In genomic region chr4:73904491-73904890, GRCh38 we compare ENCODE assay signal across 1 cellular context.
A peak's percentile ranks its signal among the peaks of the same experiment; 100 is the strongest.
TF ChIP-seq lines count a peak whose summit lies in the region.

No MANE protein-coding gene starts in this region.

TF ChIP-seq in K562, 482 proteins besides CTCF, POLR2A, EP300 and RAD21 (continued from another document and continues in another):
- TF ChIP-seq, protein P1, sequence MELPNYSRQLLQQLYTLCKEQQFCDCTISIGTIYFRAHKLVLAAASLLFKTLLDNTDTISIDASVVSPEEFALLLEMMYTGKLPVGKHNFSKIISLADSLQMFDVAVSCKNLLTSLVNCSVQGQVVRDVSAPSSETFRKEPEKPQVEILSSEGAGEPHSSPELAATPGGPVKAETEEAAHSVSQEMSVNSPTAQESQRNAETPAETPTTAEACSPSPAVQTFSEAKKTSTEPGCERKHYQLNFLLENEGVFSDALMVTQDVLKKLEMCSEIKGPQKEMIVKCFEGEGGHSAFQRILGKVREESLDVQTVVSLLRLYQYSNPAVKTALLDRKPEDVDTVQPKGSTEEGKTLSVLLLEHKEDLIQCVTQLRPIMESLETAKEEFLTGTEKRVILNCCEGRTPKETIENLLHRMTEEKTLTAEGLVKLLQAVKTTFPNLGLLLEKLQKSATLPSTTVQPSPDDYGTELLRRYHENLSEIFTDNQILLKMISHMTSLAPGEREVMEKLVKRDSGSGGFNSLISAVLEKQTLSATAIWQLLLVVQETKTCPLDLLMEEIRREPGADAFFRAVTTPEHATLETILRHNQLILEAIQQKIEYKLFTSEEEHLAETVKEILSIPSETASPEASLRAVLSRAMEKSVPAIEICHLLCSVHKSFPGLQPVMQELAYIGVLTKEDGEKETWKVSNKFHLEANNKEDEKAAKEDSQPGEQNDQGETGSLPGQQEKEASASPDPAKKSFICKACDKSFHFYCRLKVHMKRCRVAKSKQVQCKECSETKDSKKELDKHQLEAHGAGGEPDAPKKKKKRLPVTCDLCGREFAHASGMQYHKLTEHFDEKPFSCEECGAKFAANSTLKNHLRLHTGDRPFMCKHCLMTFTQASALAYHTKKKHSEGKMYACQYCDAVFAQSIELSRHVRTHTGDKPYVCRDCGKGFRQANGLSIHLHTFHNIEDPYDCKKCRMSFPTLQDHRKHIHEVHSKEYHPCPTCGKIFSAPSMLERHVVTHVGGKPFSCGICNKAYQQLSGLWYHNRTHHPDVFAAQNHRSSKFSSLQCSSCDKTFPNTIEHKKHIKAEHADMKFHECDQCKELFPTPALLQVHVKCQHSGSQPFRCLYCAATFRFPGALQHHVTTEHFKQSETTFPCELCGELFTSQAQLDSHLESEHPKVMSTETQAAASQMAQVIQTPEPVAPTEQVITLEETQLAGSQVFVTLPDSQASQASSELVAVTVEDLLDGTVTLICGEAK (IDR thresholded peaks at IDR 0.05) = no peak
- TF ChIP-seq, protein P1 (CRISPR knock-in tag; IDR thresholded peaks at IDR 0.05) = no peak
- TF ChIP-seq CEBPG (CRISPR knock-in tag; IDR thresholded peaks at IDR 0.05) = no peak
- peak; percentile 90 for TF ChIP-seq CEBPG (tag; conservative IDR thresholded peaks at IDR 0.05 in 1 of 2, IDR thresholded peaks at IDR 0.05 in 1 of 2)
- no peak for TF ChIP-seq ZNF347 (CRISPR knock-in tag; IDR thresholded peaks at IDR 0.05; ENCODE audit: low read depth)
- TF ChIP-seq DPF2 (IDR thresholded peaks at IDR 0.05) = peak; percentile 49; the same call in 1 of the 2 replicates
- TF ChIP-seq LEF1 (IDR thresholded peaks at IDR 0.05) = peak; percentile 55; the same call in 1 of the 2 replicates
- TF ChIP-seq CXXC5 (CRISPR knock-in tag; IDR thresholded peaks at IDR 0.05) = peak; percentile 22; the same call in 1 of the 2 replicates
- TF ChIP-seq, protein P2, sequence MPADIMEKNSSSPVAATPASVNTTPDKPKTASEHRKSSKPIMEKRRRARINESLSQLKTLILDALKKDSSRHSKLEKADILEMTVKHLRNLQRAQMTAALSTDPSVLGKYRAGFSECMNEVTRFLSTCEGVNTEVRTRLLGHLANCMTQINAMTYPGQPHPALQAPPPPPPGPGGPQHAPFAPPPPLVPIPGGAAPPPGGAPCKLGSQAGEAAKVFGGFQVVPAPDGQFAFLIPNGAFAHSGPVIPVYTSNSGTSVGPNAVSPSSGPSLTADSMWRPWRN (IDR thresholded peaks at IDR 0.05; ENCODE audit: low read depth) = peak; percentile 65; the same call in 1 of the 2 replicates
- TF ChIP-seq PYGO2 (tag; IDR thresholded peaks at IDR 0.05) = no peak
- TF ChIP-seq HCFC1 (IDR thresholded peaks at IDR 0.05; ENCODE audit: low read depth, low read length) = no peak
- no peak for TF ChIP-seq TSC22D4 (tag; IDR thresholded peaks at IDR 0.05)
- TF ChIP-seq PBX2 (CRISPR knock-in tag; IDR thresholded peaks at IDR 0.05; ENCODE audit: low read depth) = no peak
- peak; percentile 86 for TF ChIP-seq PBX2 (tag; conservative IDR thresholded peaks at IDR 0.05; ENCODE audit: low read depth)
- TF ChIP-seq, protein P3, sequence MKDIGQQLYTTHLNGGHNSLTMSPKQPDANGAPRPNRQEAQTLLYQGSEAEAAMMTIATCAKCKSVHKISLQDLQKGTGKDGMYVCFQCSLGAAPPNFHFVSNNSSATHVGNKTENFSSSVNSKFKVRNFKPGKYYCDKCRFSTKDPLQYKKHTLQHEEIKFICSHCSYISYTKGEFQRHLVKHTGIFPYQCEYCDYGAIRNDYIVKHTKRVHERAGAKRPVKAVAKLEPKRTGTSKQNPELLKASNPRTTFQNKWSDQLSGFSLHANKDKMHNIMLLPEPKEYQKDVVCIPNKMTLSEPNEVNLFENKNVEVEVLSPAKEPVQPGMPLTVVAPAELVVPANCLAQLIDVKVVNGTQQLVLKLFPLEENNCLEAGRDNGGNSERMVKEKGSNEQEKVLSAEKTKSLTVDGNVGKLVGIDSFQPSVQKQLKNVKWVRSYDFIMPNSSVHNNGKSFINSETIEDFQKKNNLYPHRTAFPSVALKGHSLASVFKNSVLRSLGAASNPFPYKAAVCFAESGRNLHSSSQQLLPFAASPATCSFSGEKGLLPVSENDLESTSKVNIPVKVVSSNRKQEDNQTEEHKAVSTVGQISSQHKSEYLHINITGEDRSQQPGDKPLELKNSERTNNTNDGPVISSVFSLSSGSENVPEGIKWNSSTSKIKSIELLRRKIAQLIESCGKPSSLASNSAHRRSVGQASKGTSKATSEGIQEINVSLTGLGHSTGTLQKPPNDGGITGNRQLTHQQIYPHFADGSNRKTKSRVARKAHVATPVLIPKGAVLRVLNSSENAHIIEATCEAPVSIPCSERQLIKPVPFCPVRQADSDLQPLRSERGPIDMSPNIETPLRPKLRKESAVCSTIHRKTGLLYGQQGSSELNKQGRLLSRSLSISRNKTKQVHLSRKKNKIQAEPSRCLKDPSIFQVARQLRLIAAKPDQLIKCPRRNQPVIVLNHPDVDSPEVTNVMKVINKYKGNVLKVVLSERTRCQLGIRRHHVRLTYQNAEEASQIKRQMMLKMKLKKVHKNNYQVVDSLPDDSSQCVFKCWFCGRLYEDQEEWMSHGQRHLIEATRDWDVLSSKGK (CRISPR knock-in tag; IDR thresholded peaks at IDR 0.05) = no peak
- no peak for TF ChIP-seq RNF219 (CRISPR knock-in tag; IDR thresholded peaks at IDR 0.05)
- no peak for TF ChIP-seq RBM22 (IDR thresholded peaks at IDR 0.05; ENCODE audit: low read depth, low read length, poor library complexity, severe bottlenecking)
- TF ChIP-seq ZNF766 (CRISPR knock-in tag; conservative IDR thresholded peaks at IDR 0.05) = 0 out of 2 replicates have a peak, but pooled peaks have one; percentile 49
- no peak for TF ChIP-seq PATZ1 (CRISPR knock-in tag; IDR thresholded peaks at IDR 0.05; ENCODE audit: borderline replicate concordance)
- TF ChIP-seq CBX5 (IDR thresholded peaks at IDR 0.05; ENCODE audit: borderline replicate concordance, low read depth) = no peak
- TF ChIP-seq CBX8 (IDR thresholded peaks at IDR 0.05; ENCODE audit: borderline replicate concordance, extremely low read depth, low read depth, low read length, poor library complexity, severe bottlenecking) = no peak
- TF ChIP-seq, protein P4, sequence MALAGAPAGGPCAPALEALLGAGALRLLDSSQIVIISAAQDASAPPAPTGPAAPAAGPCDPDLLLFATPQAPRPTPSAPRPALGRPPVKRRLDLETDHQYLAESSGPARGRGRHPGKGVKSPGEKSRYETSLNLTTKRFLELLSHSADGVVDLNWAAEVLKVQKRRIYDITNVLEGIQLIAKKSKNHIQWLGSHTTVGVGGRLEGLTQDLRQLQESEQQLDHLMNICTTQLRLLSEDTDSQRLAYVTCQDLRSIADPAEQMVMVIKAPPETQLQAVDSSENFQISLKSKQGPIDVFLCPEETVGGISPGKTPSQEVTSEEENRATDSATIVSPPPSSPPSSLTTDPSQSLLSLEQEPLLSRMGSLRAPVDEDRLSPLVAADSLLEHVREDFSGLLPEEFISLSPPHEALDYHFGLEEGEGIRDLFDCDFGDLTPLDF (CRISPR knock-in tag; IDR thresholded peaks at IDR 0.05) = no peak
- TF ChIP-seq EGR1 (conservative IDR thresholded peaks at IDR 0.05) = no peak
- TF ChIP-seq CEBPB (tag; IDR thresholded peaks at IDR 0.05) = peak; percentile 85
- 0 out of 2 replicates have a peak, but pooled peaks have one; percentile 24 for TF ChIP-seq ATF7 (IDR thresholded peaks at IDR 0.05)
- TF ChIP-seq SMAD3 (CRISPR knock-in tag; conservative IDR thresholded peaks at IDR 0.05) = peak; percentile 62; the same call in 1 of the 2 replicates
- TF ChIP-seq CCNT2 (IDR thresholded peaks at IDR 0.05; ENCODE audit: borderline replicate concordance, extremely low read depth, insufficient read length, low read depth, low read length) = no peak
- TF ChIP-seq TEAD1 (CRISPR knock-in tag; IDR thresholded peaks at IDR 0.05) = 0 out of 4 replicates have a peak, but pooled peaks of 1 of the 2 experiments have one; percentile 57
